In the genomic region with DNA sequence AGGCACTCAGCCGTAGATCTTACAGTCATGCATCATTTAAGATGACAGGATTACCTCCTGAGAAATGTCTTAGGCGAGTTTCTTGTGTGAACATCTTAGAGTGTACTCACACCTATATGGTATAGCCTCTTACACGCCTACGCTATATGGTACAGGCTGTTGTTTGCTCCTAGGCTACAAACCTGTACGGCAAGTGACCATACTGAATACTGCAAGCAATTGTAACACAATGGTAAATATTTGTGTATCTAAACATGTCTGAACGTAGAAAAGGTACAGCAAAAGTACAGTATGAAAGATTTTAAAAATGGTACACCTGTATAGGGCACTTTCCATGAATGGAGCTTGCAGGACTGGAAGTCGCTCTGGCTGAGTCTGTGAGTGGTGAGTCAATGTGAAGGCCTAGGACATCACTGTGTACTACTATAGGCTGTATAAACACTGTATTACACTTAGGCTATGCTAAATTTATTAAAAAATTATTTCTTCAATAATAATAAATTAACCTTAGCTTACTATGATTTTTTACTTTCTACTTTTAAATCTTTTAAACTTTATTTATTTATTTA, we compare ENCODE assay signal across 11 cellular contexts. TPM values are rescaled to one million over a fixed set of nuclear protein-coding genes. Genes with fewer than 3 reads are reported as not detected.
DNase-seq lines count a peak whose midpoint lies in the region; ATAC-seq and TF ChIP-seq lines count a peak whose summit lies in the region.
"Had no signal": no experiment of that assay in that cellular context is flagged by ENCODE, and none has a peak within 500 bp of the region (broad histone marks: within the 10 kb centered on the region; RNA-seq: fewer than 3 reads in every experiment).

No MANE protein-coding gene starts in this region.

- no peak overlapping the region for H3K9ac ChIP-seq in Karpas-422 (ENCODE audit: low read length)

- H3K27ac Mint-ChIP-seq in CD4-positive, alpha-beta T cell = no peak overlapping the region
- H3K27ac Mint-ChIP-seq in chondrocyte (ENCODE audit: unreplicated experiment) (no peak overlapping the region), nephron progenitor cell (no peak overlapping the region)

- H3K4me2 ChIP-seq in Karpas-422 (ENCODE audit: low read depth, low read length, poor library complexity, severe bottlenecking) = peak overlapping the region; percentile 81

- H3K79me2 ChIP-seq in Karpas-422 (ENCODE audit: low read length) = no peaks in the 10 kb centered on the region

- no peak overlapping the region for H3K4me3 ChIP-seq in Karpas-422 (ENCODE audit: low read length)

- H3K9me2 ChIP-seq in Karpas-422 (replicated peaks; ENCODE audit: insufficient read depth, low read length) = no peaks in the 10 kb centered on the region

- peaks cover 12% of the 10 kb centered on the region; the same call in 1 of the 2 replicates for H3K4me1 ChIP-seq in Karpas-422 (ENCODE audit: low read length)

- H3K36me3 Mint-ChIP-seq in CD4-positive, alpha-beta T cell (ENCODE audit: low read depth) = no peaks in the 10 kb centered on the region
- H3K36me3 Mint-ChIP-seq in chondrocyte (ENCODE audit: low read depth) = peaks cover 7% of the 10 kb centered on the region
- no peaks in the 10 kb centered on the region for H3K36me3 Mint-ChIP-seq in nephron progenitor cell (ENCODE audit: low read depth)

- no peaks in the 10 kb centered on the region for H4K20me1 ChIP-seq in Karpas-422 (ENCODE audit: insufficient read depth, low read depth, low read length)

- no peak for ATAC-seq in CD4-positive, alpha-beta T cell (ENCODE audit: poor library complexity)
- ATAC-seq in GM18861 (IDR thresholded peaks at IDR 0.05; ENCODE audit: unreplicated experiment) (no peak), HG03025 (IDR thresholded peaks at IDR 0.05; ENCODE audit: low FRiP score, unreplicated experiment) (no peak)

- no peak for TF ChIP-seq CTCF in CD4-positive, alpha-beta T cell (IDR thresholded peaks at IDR 0.05)
- TF ChIP-seq CTCF in chondrocyte (IDR thresholded peaks at IDR 0.05) = no peak
- TF ChIP-seq CTCF in nephron progenitor cell (IDR thresholded peaks at IDR 0.05) = no peak

- H3K4me1 Mint-ChIP-seq in CD4-positive, alpha-beta T cell (ENCODE audit: low read depth) = peaks cover 10% of the 10 kb centered on the region
- H3K4me1 Mint-ChIP-seq in chondrocyte (ENCODE audit: low read depth) (peaks cover 3% of the 10 kb centered on the region), nephron progenitor cell (peaks cover 24% of the 10 kb centered on the region)

- POLR2A ChIA-PET in CD4-positive, alpha-beta T cell (lab: Charles Lee) = no interaction called here

- H3K9me3 ChIP-seq in CD4-positive, alpha-beta T cell (ENCODE audit: control insufficient read depth, low read length) = no peaks in the 10 kb centered on the region
- H3K9me3 ChIP-seq in Karpas-422 (ENCODE audit: low read length) = no peaks in the 10 kb centered on the region

- H3K36me3 ChIP-seq in Karpas-422 (ENCODE audit: insufficient read depth, low read length) = no peaks in the 10 kb centered on the region

- H2AFZ ChIP-seq in Karpas-422 (ENCODE audit: low read length) = no peak overlapping the region

- no peaks in the 10 kb centered on the region for H3K9me3 Mint-ChIP-seq in CD4-positive, alpha-beta T cell
- H3K9me3 Mint-ChIP-seq in chondrocyte (ENCODE audit: low read depth) (peaks cover 8% of the 10 kb centered on the region), nephron progenitor cell (peaks cover 13% of the 10 kb centered on the region)

- peak overlapping the region; percentile 81 for H3K4me3 Mint-ChIP-seq in CD4-positive, alpha-beta T cell
- H3K4me3 Mint-ChIP-seq in chondrocyte (ENCODE audit: unreplicated experiment) = peak overlapping the region; percentile 59
- peak overlapping the region; percentile 69 for H3K4me3 Mint-ChIP-seq in nephron progenitor cell

- intact Hi-C loops in CD4-positive, alpha-beta T cell (cut with DNase I, micrococcal nuclease) = no loop called here

- no peak overlapping the region for H3K27ac ChIP-seq in CD4-positive, alpha-beta T cell (ENCODE audit: low read depth, low read length)
- H3K27ac ChIP-seq in Karpas-422 (ENCODE audit: low read length) = no peak overlapping the region

- peaks cover 91% of the 10 kb centered on the region for H3K27me3 Mint-ChIP-seq in CD4-positive, alpha-beta T cell
- H3K27me3 Mint-ChIP-seq in chondrocyte (ENCODE audit: low read depth) (peaks cover 59% of the 10 kb centered on the region), nephron progenitor cell (ENCODE audit: low read depth, poor library complexity) (peaks cover 45% of the 10 kb centered on the region)

- DNase-seq in CD4-positive, alpha-beta T cell = no peak
- DNase-seq in Karpas-422 (peak; percentile 33), chondrocyte (ENCODE audit: low spot score) (no peak), nephron progenitor cell (no peak), 8988T (no peak), NCI-H82 (lab: John Stamatoyannopoulos, UW) (no peak)
- DNase-seq: dermis blood vessel endothelial cell had no signal

- H3K27me3 ChIP-seq in CD4-positive, alpha-beta T cell (ENCODE audit: control insufficient read depth, insufficient read depth, low read length) = peaks cover 79% of the 10 kb centered on the region
- H3K27me3 ChIP-seq in Karpas-422 (ENCODE audit: low read length) = no peaks in the 10 kb centered on the region

- CTCF ChIA-PET in CD4-positive, alpha-beta T cell (lab: Charles Lee) = interaction anchor here (0.8 kb wide), 1 partner anchor 9 kb away, joined by 3 read pairs; no protein-coding TSS in a partner anchor

RNA-seq across cellular contexts. Expression of a gene that starts 0.5 kb away (rescaled TPM):
- not detected for total RNA-seq in CD4-positive, alpha-beta T cell
- total RNA-seq in Karpas-422 (2014; rRNA removed; shearing (Covaris generic); ENCODE audit: low replicate concordance) = not detected in 2 replicates
- total RNA-seq in chondrocyte = 0.22 TPM in 1 of 3 replicates, not detected in the others
- total RNA-seq: renal cortical epithelial cell, SK-MEL-5 had no signal
